24 cellular contexts compared by ENCODE assay signal in the genomic region with DNA sequence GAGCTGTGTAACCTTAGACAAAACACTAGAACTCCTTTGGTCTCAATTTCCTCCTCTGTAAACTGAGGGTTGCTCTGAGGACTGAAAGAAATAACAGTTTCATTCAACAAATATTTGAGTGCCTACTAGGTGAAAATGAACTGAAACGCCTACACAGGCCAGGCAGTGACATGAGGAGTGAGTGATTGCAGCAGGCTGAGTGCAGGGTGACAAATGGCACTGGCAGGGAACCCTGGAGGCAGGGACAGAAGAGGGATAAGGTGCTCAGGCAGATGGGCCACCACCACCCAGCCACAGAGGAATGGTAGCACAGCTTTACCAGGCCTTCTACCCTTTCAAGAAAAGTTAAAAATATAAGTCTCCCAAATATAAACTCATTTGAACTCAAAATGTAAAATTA. TPM values are rescaled to one million over a fixed set of nuclear protein-coding genes. Genes with fewer than 3 reads are reported as not detected.
DNase-seq lines count a peak whose midpoint lies in the region; ATAC-seq and TF ChIP-seq lines count a peak whose summit lies in the region.
"Had no signal": no experiment of that assay in that cellular context is flagged by ENCODE, and none has a peak within 500 bp of the region (broad histone marks: within the 10 kb centered on the region; RNA-seq: fewer than 3 reads in every experiment).

No MANE protein-coding gene starts in this region.

- no peaks in the 10 kb centered on the region for H3K9me3 ChIP-seq in mesodermal cell (ENCODE audit: control insufficient read depth, low read length)

- H3K36me3 Mint-ChIP-seq in activated T-cell treated with anti-CD3 and anti-CD28 coated beads, Interleukin-2, amount 50 U/mL, for 24 hours (ENCODE audit: low read depth): peaks cover 95% of the 10 kb centered on the region
- peaks cover 49% of the 10 kb centered on the region for H3K36me3 Mint-ChIP-seq in brain

- H3K36me3 ChIP-seq in mesodermal cell (ENCODE audit: control insufficient read depth, insufficient read depth, low read length): peaks cover 44% of the 10 kb centered on the region

- H3K27ac ChIP-seq in mesodermal cell (ENCODE audit: low read depth, low read length, severe bottlenecking) (peak overlapping the region; percentile 51), substantia nigra (ENCODE audit: low read depth, low read length, poor library complexity, severe bottlenecking) (peak overlapping the region; percentile 94)

- peaks cover 22% of the 10 kb centered on the region for H3K4me1 Mint-ChIP-seq in activated T-cell treated with anti-CD3 and anti-CD28 coated beads, Interleukin-2, amount 50 U/mL, for 24 hours (ENCODE audit: low read depth)
- H3K4me1 Mint-ChIP-seq in brain: peaks cover 39% of the 10 kb centered on the region

- H3K9me3 Mint-ChIP-seq in activated T-cell treated with anti-CD3 and anti-CD28 coated beads, Interleukin-2, amount 50 U/mL, for 24 hours: no peaks in the 10 kb centered on the region
- no peaks in the 10 kb centered on the region for H3K9me3 Mint-ChIP-seq in brain
- H3K9me3 Mint-ChIP-seq: activated naive CD4-positive, alpha-beta T cell treated with anti-CD3 and anti-CD28 coated beads for 36 hours; HFFc6 had no signal

- no peak overlapping the region for H3K4me3 Mint-ChIP-seq in activated T-cell treated with anti-CD3 and anti-CD28 coated beads, Interleukin-2, amount 50 U/mL, for 24 hours
- H3K4me3 Mint-ChIP-seq in brain: no peak overlapping the region
- H3K4me3 Mint-ChIP-seq: activated naive CD4-positive, alpha-beta T cell treated with anti-CD3 and anti-CD28 coated beads for 36 hours; HFFc6 had no signal

- WGBS in mesodermal cell (ENCODE audit: insufficient coverage in 2 of 2), 2 experiments: 78% methylated on average over 1 of the region's 1 CpG; no CpG with 5 or more reads in 1 of the 2 experiments

- H3K4me1 ChIP-seq in mesodermal cell (ENCODE audit: control insufficient read depth, insufficient read depth, low read length, poor library complexity, severe bottlenecking): peaks cover 2% of the 10 kb centered on the region

- no peak for ATAC-seq in HG03280 (IDR thresholded peaks at IDR 0.05; ENCODE audit: unreplicated experiment)
- ATAC-seq: K562; stimulated activated naive CD8-positive, alpha-beta T cell treated with anti-CD3 and anti-CD28 coated beads, Interleukin-15, Interleukin-2, amounts not matched to agents 100 U/mL and 50 U/mL, for 24 hours had no signal

- DNase-seq in activated T-cell treated with anti-CD3 and anti-CD28 coated beads, Interleukin-2, amount 50 U/mL, for 24 hours: no peak
- DNase-seq in activated T-cell treated with anti-CD3 and anti-CD28 coated beads, Interleukin-2, amount 50 U/mL, for 1 hour: no peak
- peak in 2 of 49 donors; percentile 19 to 27 for DNase-seq in substantia nigra (lab: John Stamatoyannopoulos, UW)
- no peak for DNase-seq in ureter (ENCODE audit: low spot score)
- no peak for DNase-seq in HuH-7 (ENCODE audit: low spot score)
- DNase-seq: activated CD4-positive, alpha-beta T cell treated with anti-CD3 and anti-CD28 coated beads for 4 hours; activated CD8-positive, alpha-beta memory T cell treated with anti-CD3 and anti-CD28 coated beads, Interleukin-2, amount 50 U/mL, for 4 hours; activated naive CD4-positive, alpha-beta T cell treated with anti-CD3 and anti-CD28 coated beads for 36 hours; HFFc6; NCI-H1694; NCI-H2227 treated with DMSO at 0.1 percent for 48 hours; stimulated activated CD4-positive, alpha-beta T cell treated with anti-CD3 and anti-CD28 coated beads, Interleukin-1b, Interleukin-23, amount 100 ng/mL, for 48 hours; stimulated activated naive CD8-positive, alpha-beta T cell treated with anti-CD3 and anti-CD28 coated beads, Interleukin-15, Interleukin-2, amounts not matched to agents 100 U/mL and 50 U/mL, for 24 hours had no signal

- no peak overlapping the region for H3K4me3 ChIP-seq in mesodermal cell (ENCODE audit: extremely low read depth, insufficient read depth, low read length, poor library complexity, severe bottlenecking)
- H3K4me3 ChIP-seq: K562 had no signal

- no peak for TF ChIP-seq CTCF in brain (conservative IDR thresholded peaks at IDR 0.05)

- no peaks in the 10 kb centered on the region for H3K27me3 Mint-ChIP-seq in activated T-cell treated with anti-CD3 and anti-CD28 coated beads, Interleukin-2, amount 50 U/mL, for 24 hours
- H3K27me3 Mint-ChIP-seq in brain: no peaks in the 10 kb centered on the region

- H3K27ac Mint-ChIP-seq in activated T-cell treated with anti-CD3 and anti-CD28 coated beads, Interleukin-2, amount 50 U/mL, for 24 hours: peak overlapping the region; percentile 71
- H3K27ac Mint-ChIP-seq in brain: peak overlapping the region; percentile 28 to 89 (median 74)
- H3K27ac Mint-ChIP-seq: activated naive CD4-positive, alpha-beta T cell treated with anti-CD3 and anti-CD28 coated beads for 36 hours had no signal

RNA-seq across cellular contexts. Expression of gene RNU4ATAC, which starts 11.5 kb away (rescaled TPM):
- not detected for polyA plus RNA-seq in brain (ENCODE audit: insufficient read depth, low read depth, low replicate concordance)
- polyA plus RNA-seq in mesodermal cell (2013, experiment 1 of 2): 1,932 TPM
- polyA plus RNA-seq in mesodermal cell (2013, experiment 2 of 2): 2,253 TPM
- total RNA-seq in ureter: not detected
- total RNA-seq: activated naive CD4-positive, alpha-beta T cell treated with anti-CD3 and anti-CD28 coated beads for 36 hours; astrocyte; endothelial cell of umbilical vein; HFFc6; kidney epithelial cell; mononuclear cell; sciatic nerve had no signal
- polyA plus RNA-seq: BJ, endothelial cell of umbilical vein, K562, urinary bladder had no signal
